ENCODE assay signal across 9 cellular contexts in the genomic region with DNA sequence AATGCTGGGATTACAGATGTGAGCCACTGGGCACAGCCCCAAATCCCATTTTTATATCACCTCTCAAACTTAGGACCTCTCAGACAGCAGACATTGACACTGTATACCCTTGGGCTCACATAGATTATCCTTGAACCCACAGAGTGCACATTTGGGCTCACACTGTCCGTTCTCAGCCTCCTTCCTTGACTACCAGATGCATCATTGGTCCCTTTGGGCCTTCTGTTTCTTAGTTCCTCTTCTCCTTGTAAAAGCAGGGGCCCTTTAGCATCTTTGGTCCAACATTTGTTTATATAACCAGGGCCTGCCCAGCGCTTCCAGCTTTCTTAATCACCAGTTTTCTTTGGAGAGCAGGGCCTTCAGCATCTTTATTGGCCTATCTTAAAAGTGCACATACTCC.
"Had no signal": no experiment of that assay in that cellular context is flagged by ENCODE, and none has a peak within 500 bp of the region (broad histone marks: within the 10 kb centered on the region; RNA-seq: fewer than 3 reads in every experiment).

No MANE protein-coding gene starts in this region.

- H3K36me3 ChIP-seq: HAP-1 had no signal

- DNase-seq: GOT3, H7, HFFc6, KBM-7 had no signal

- H3K27me3 Mint-ChIP-seq: IgD-negative memory B cell had no signal

- ATAC-seq: HCT116, HepG2 had no signal

- H3K9me3 Mint-ChIP-seq: HFFc6, IgD-negative memory B cell had no signal

- H3K36me3 Mint-ChIP-seq: IgD-negative memory B cell had no signal

- H3K4me1 ChIP-seq: HAP-1 had no signal

- H3K9me3 ChIP-seq: HAP-1 had no signal

- H3K27ac ChIP-seq: HL-60 had no signal

- H3K27ac Mint-ChIP-seq: HFFc6, IgD-negative memory B cell had no signal

- H3K4me1 Mint-ChIP-seq: IgD-negative memory B cell had no signal

- H3K4me3 ChIP-seq: HAP-1 had no signal

- H3K4me3 Mint-ChIP-seq: HFFc6, IgD-negative memory B cell had no signal
